14 cellular contexts compared by ENCODE assay signal in genomic region chr9:93357649-93358048, GRCh38.
DNase-seq lines count a peak whose midpoint lies in the region; ATAC-seq lines count a peak whose summit lies in the region.
"Had no signal": no experiment of that assay in that cellular context is flagged by ENCODE, and none has a peak within 500 bp of the region (broad histone marks: within the 10 kb centered on the region; RNA-seq: fewer than 3 reads in every experiment).

No MANE protein-coding gene starts in this region.

- peak; percentile 93 to 97 for ATAC-seq in activated naive CD4-positive, alpha-beta T cell treated with anti-CD3 and anti-CD28 coated beads, Interleukin-2, amount 50 U/mL, for 72 hours
- peak; percentile 77 for ATAC-seq in HG03520 (IDR thresholded peaks at IDR 0.05; ENCODE audit: unreplicated experiment)
- ATAC-seq: pancreas had no signal

- DNase-seq in activated naive CD4-positive, alpha-beta T cell treated with anti-CD3 and anti-CD28 coated beads, Interleukin-2, amount 50 U/mL, for 72 hours (ENCODE audit: low spot score in 2 of 2): no peak
- DNase-seq in activated naive CD4-positive, alpha-beta T cell (lab: John Stamatoyannopoulos, UW): no peak
- peak; percentile 1 to 9 for DNase-seq in activated CD4-positive, alpha-beta T cell treated with anti-CD3 and anti-CD28 coated beads, Interleukin-2, amount 50 U/mL, for 48 hours
- DNase-seq in Kasumi-1 (lab: John Stamatoyannopoulos, UW) (no peak), amniotic stem cell (lab: John Stamatoyannopoulos, UW) (no peak), NCI-H1092 treated with DMSO at 0.1 percent for 48 hours (lab: John Stamatoyannopoulos, UW) (no peak), putamen (ENCODE audit: low spot score) (no peak)
- DNase-seq: GOT3, KG1, NCI-H1930, NCI-H526, pancreas, T-helper 9 cell had no signal

- peaks cover 5 to 10% of the 10 kb centered on the region in 2 donors for H3K36me3 Mint-ChIP-seq in activated naive CD4-positive, alpha-beta T cell treated with anti-CD3 and anti-CD28 coated beads, Interleukin-2, amount 50 U/mL, for 72 hours

- peak overlapping the region in 1 of 2 donors; percentile 50 for H3K27ac Mint-ChIP-seq in activated naive CD4-positive, alpha-beta T cell treated with anti-CD3 and anti-CD28 coated beads, Interleukin-2, amount 50 U/mL, for 72 hours

- H3K9me3 Mint-ChIP-seq in activated naive CD4-positive, alpha-beta T cell treated with anti-CD3 and anti-CD28 coated beads, Interleukin-2, amount 50 U/mL, for 72 hours: peaks cover 8 to 11% of the 10 kb centered on the region in 2 donors

Comparison
In these comparisons a context has a peak if more than half of its experiments do, and no peak if none do; other contexts are left out.
1. DNase-seq: peak in activated CD4-positive, alpha-beta T cell treated with anti-CD3 and anti-CD28 coated beads, Interleukin-2, amount 50 U/mL, for 48 hours (2 of 2); none in activated naive CD4-positive, alpha-beta T cell treated with anti-CD3 and anti-CD28 coated beads, Interleukin-2, amount 50 U/mL, for 72 hours (0 of 2), activated naive CD4-positive, alpha-beta T cell (0 of 4), Kasumi-1 (0 of 2), amniotic stem cell (single experiment), NCI-H1092 treated with DMSO at 0.1 percent for 48 hours (single experiment) and putamen (single experiment).